ENCODE assay signal across 12 cellular contexts in genomic region chr14:99522457-99522891, GRCh38. TPM values are rescaled to one million over a fixed set of nuclear protein-coding genes. Genes with fewer than 3 reads are reported as not detected.
DNase-seq lines count a peak whose midpoint lies in the region; ATAC-seq, FAIRE-seq and TF ChIP-seq lines count a peak whose summit lies in the region.
"Had no signal": no experiment of that assay in that cellular context is flagged by ENCODE, and none has a peak within 500 bp of the region (broad histone marks: within the 10 kb centered on the region; RNA-seq: fewer than 3 reads in every experiment).

No MANE protein-coding gene starts in this region.

- TF ChIP-seq RAD21 in H1 (IDR thresholded peaks at IDR 0.05 in 1 of 2, conservative IDR thresholded peaks at IDR 0.05 in 1 of 2; ENCODE audit: low read depth in 2 of 2, low read length in 2 of 2), result no peak; a peak in 1 of 4 replicates

- TF ChIP-seq EP300 in H1 (IDR thresholded peaks at IDR 0.05; ENCODE audit: borderline replicate concordance in 1 of 2, low read depth in 2 of 2, low read length in 2 of 2), result no peak

- peak overlapping the region; percentile 72; the same call in 1 of the 2 replicates for H2AK5ac ChIP-seq in H1 (ENCODE audit: low read depth, low read length)

- H3K23me2 ChIP-seq in H1 (ENCODE audit: low read depth, low read length), result 0 out of 2 replicates have a peak, but pooled peaks cover 2% of the 10 kb centered on the region

- no peak for TF ChIP-seq CTCF in C4-2B (conservative IDR thresholded peaks at IDR 0.05)
- TF ChIP-seq CTCF in H1 (IDR thresholded peaks at IDR 0.05; ENCODE audit: control extremely low read depth in 1 of 3, insufficient read depth in 1 of 3, low read depth in 1 of 3, low read length in 3 of 3), result no peak

- DNase-seq in NCI-H1694 treated with DMSO at 0.1 percent for 48 hours (lab: John Stamatoyannopoulos, UW) (peak; percentile 35), H1 (ENCODE audit: low read depth in 1 of 2, low spot score in 2 of 2) (no peak), germinal center (ENCODE audit: low spot score) (no peak), T-helper 17 cell (no peak)
- DNase-seq: DND-41; stimulated activated CD4-positive, alpha-beta T cell treated with anti-CD3 and anti-CD28 coated beads, Interleukin-4, amount 100 ng/mL, for 1 hour had no signal

- peaks cover 1 to 2% of the 10 kb centered on the region in 2 experiments for H4K20me1 ChIP-seq in H1 (replicated peaks in 1 of 2; ENCODE audit: control insufficient read depth in 1 of 2, insufficient read depth in 2 of 2, low read length in 2 of 2)

- no peak overlapping the region for H3K56ac ChIP-seq in H1 (replicated peaks; ENCODE audit: insufficient read length, low read depth, low read length)

- H3K9ac ChIP-seq in H1 (replicated peaks in 1 of 4; ENCODE audit: extremely low read depth in 1 of 4, low read depth in 3 of 4, low read length in 3 of 4), result 0 out of 7 replicates have a peak overlapping the region, but pooled peaks of 1 of the 4 experiments have one; percentile 13

- H3K9me3 ChIP-seq in H1 (ENCODE audit: insufficient read depth in 2 of 2, low read depth in 1 of 2, low read length in 1 of 2), result no peaks in the 10 kb centered on the region
- H3K9me3 ChIP-seq in mesodermal cell (ENCODE audit: control insufficient read depth, low read length), result no peaks in the 10 kb centered on the region
- H3K9me3 ChIP-seq in T-helper 17 cell (ENCODE audit: control insufficient read depth, low read length, poor library complexity, severe bottlenecking), result no peaks in the 10 kb centered on the region

- H3K4me3 ChIP-seq in H1 (ENCODE audit: extremely low read depth in 1 of 4, insufficient read depth in 2 of 4, low read depth in 3 of 4, low read length in 4 of 4), result no peak overlapping the region
- H3K4me3 ChIP-seq in mesodermal cell (ENCODE audit: extremely low read depth, insufficient read depth, low read length, poor library complexity, severe bottlenecking), result no peak overlapping the region
- H3K4me3 ChIP-seq: lung had no signal

- H2AFZ ChIP-seq in H1 (ENCODE audit: low read length), result no peak overlapping the region

- peak overlapping the region; percentile 84; the same call in 1 of the 2 replicates for H2BK12ac ChIP-seq in H1 (ENCODE audit: low read depth, low read length)

- H3K4me1 ChIP-seq in H1 (replicated peaks in 1 of 4; ENCODE audit: control insufficient read depth in 3 of 4, insufficient read depth in 4 of 4, low read length in 3 of 4), result peaks cover 11 to 39% (median 33%) of the 10 kb centered on the region in 4 experiments
- peaks cover 45% of the 10 kb centered on the region for H3K4me1 ChIP-seq in mesodermal cell (ENCODE audit: control insufficient read depth, insufficient read depth, low read length, poor library complexity, severe bottlenecking)

- H3K27ac Mint-ChIP-seq in T-helper 17 cell, result no peak overlapping the region

- CTCF ChIA-PET in H1 (lab: Charles Lee; ENCODE audit: partially characterized antibody), result interaction anchor here (1.0 to 4.2 kb wide), 13 partner anchors 12 to 160 kb away, joined by 3 to 40 read pairs (median 4); no protein-coding TSS in a partner anchor

- H4K5ac ChIP-seq in H1 (ENCODE audit: insufficient read length, low read depth, low read length), result no peak overlapping the region

- 0 out of 2 replicates have a peak overlapping the region, but pooled peaks have one; percentile 48 for H2BK20ac ChIP-seq in H1 (ENCODE audit: low read length)

- H2BK120ac ChIP-seq in H1 (replicated peaks; ENCODE audit: low read depth, low read length), result no peak overlapping the region

- no peaks in the 10 kb centered on the region for H3K36me3 Mint-ChIP-seq in T-helper 17 cell (ENCODE audit: low read depth)

- H3K14ac ChIP-seq in H1 (ENCODE audit: insufficient read length), result no peak overlapping the region

- H3K36me3 ChIP-seq in H1 (ENCODE audit: control insufficient read depth in 2 of 4, insufficient read depth in 4 of 4, low read length in 3 of 4) (no peaks in the 10 kb centered on the region; a peak in 1 of 8 replicates), mesodermal cell (ENCODE audit: control insufficient read depth, insufficient read depth, low read length) (no peaks in the 10 kb centered on the region)

- TF ChIP-seq POLR2A in H1 (IDR thresholded peaks at IDR 0.05; ENCODE audit: control extremely low read depth in 1 of 2, low read depth in 2 of 2, low read length in 2 of 2), result no peak

- H3K79me1 ChIP-seq in H1 (ENCODE audit: low read depth, low read length), result peaks cover 13% of the 10 kb centered on the region

- peak overlapping the region; percentile 87; the same call in 1 of the 2 replicates for H4K8ac ChIP-seq in H1 (ENCODE audit: extremely low read depth, insufficient read depth, low read length)

- H3K4me3 Mint-ChIP-seq in T-helper 17 cell, result no peak overlapping the region

- no peak overlapping the region for H3K23ac ChIP-seq in H1 (ENCODE audit: insufficient read length)

- H2BK5ac ChIP-seq in H1 (ENCODE audit: low read depth, low read length), result peak overlapping the region; percentile 35; the same call in 1 of the 2 replicates

- no peaks in the 10 kb centered on the region for H3K27me3 ChIP-seq in H1 (replicated peaks in 1 of 4; ENCODE audit: control insufficient read depth in 3 of 4, extremely low read depth in 1 of 4, insufficient read depth in 3 of 4, low read length in 3 of 4)

- peak overlapping the region; percentile 96 for H3K18ac ChIP-seq in H1 (ENCODE audit: extremely low read depth, low read length)

- peak overlapping the region; percentile 95 for H4K91ac ChIP-seq in H1 (replicated peaks; ENCODE audit: insufficient read length, low read length)

- FAIRE-seq in H1 (lab: Jason Lieb, UNC), result no peak

- peaks cover 0 to 2% of the 10 kb centered on the region in 2 experiments; a peak in 1 of 4 replicates for H3K79me2 ChIP-seq in H1 (ENCODE audit: control insufficient read depth in 1 of 2, insufficient read depth in 2 of 2, low read length in 2 of 2)

- peak overlapping the region; percentile 59 for H3K27ac ChIP-seq in C4-2B
- no peak overlapping the region for H3K27ac ChIP-seq in H1 (ENCODE audit: low read depth, low read length)
- H3K27ac ChIP-seq in mesodermal cell (ENCODE audit: low read depth, low read length, severe bottlenecking), result peak overlapping the region; percentile 87

- H3K4ac ChIP-seq in H1 (replicated peaks; ENCODE audit: insufficient read length, low read depth, low read length), result peak overlapping the region; percentile 21

- no peak for ATAC-seq in HG03439 (IDR thresholded peaks at IDR 0.05; ENCODE audit: unreplicated experiment)
- no peak for ATAC-seq in HG02973 (IDR thresholded peaks at IDR 0.05; ENCODE audit: unreplicated experiment)
- no peak for ATAC-seq in T-helper 17 cell
- ATAC-seq: activated CD4-positive, CD25-positive, alpha-beta regulatory T cell treated with anti-CD3 and anti-CD28 coated beads, Interleukin-2, amount 50 U/mL, for 24 hours had no signal

- 68% methylated on average over 12 of the region's 12 CpGs; no CpG with 5 or more reads in 1 of the 2 experiments for WGBS in H1 (ENCODE audit: extremely low coverage in 1 of 2, insufficient coverage in 1 of 2, insufficient read length in 1 of 2, insufficient replicate concordance in 2 of 2, low coverage in 1 of 2, low lambda C conversion rate in 2 of 2, missing lambda C conversion rate in 1 of 2), 2 experiments
- WGBS in mesodermal cell (ENCODE audit: insufficient coverage in 2 of 2), 2 experiments, result 17 to 22% methylated on average over 2 to 8 of the region's 12 CpGs

- H3K4me2 ChIP-seq in H1 (ENCODE audit: insufficient read depth in 1 of 2, low read depth in 2 of 2, low read length in 2 of 2), result peak overlapping the region; percentile 30 to 36; a peak in 2 of 4 replicates

- H3K27me3 Mint-ChIP-seq in T-helper 17 cell, result no peaks in the 10 kb centered on the region

- H3K4me1 Mint-ChIP-seq in T-helper 17 cell, result peaks cover 11% of the 10 kb centered on the region

- 0 out of 2 replicates have a peak overlapping the region, but pooled peaks have one; percentile 88 for H2BK15ac ChIP-seq in H1 (ENCODE audit: low read length)

- POLR2A ChIA-PET in H1 (lab: Charles Lee; ENCODE audit: partially characterized antibody), result interaction anchor here (0.8 to 1.2 kb wide), 3 partner anchors 14 to 110 kb away, joined by 3 read pairs; no protein-coding TSS in a partner anchor

TF ChIP-seq in H1, 55 proteins besides CTCF, POLR2A, EP300 and RAD21 (continues in another document):
- no peak for TF ChIP-seq CBX8 (IDR thresholded peaks at IDR 0.05; ENCODE audit: borderline replicate concordance, low read depth, low read length)
- TF ChIP-seq CBX5 (IDR thresholded peaks at IDR 0.05; ENCODE audit: low read depth, low read length), result no peak
- TF ChIP-seq ATF3 (IDR thresholded peaks at IDR 0.05; ENCODE audit: insufficient read depth, low read depth, low read length), result no peak
- TF ChIP-seq KDM1A (IDR thresholded peaks at IDR 0.05; ENCODE audit: borderline replicate concordance, low read length), result no peak

RNA-seq across cellular contexts. Expression of gene CCNK, which starts 41.3 kb away (rescaled TPM):
- 81.9 and 82.7 TPM in 2 replicates for total RNA-seq in H1 (2021; fragmentation: NEBNext Ultra II Directional; extraction: Animal tissue kit (Norgen Biotek cat#: 25700))
- 10.7 and 14.7 TPM in 2 replicates for polyA plus RNA-seq in H1 (2011; rRNA removed)
- polyA plus RNA-seq in H1 (2011; cell fraction: cytosol; rRNA removed), result 12.5 TPM
- 15.2 TPM for polyA plus RNA-seq in H1 (2011; cell fraction: nucleus; rRNA removed)
- polyA plus RNA-seq in H1 (2012, experiment 1 of 2), result 52.2 to 103 TPM (median 60.4 TPM) in 4 replicates
- 62.7 TPM for polyA plus RNA-seq in H1 (2012, experiment 2 of 2)
- polyA plus RNA-seq in H1 (2013, experiment 1 of 2), result 53.6 TPM
- polyA plus RNA-seq in H1 (2013, experiment 2 of 2), result 57.8 TPM
- polyA minus RNA-seq in H1 (2011; rRNA and poly(A)+ RNA removed), result 17.0 and 27.3 TPM in 2 replicates
- 37.3 TPM for polyA minus RNA-seq in H1 (2011; cell fraction: cytosol; rRNA and poly(A)+ RNA removed)
- polyA minus RNA-seq in H1 (2011; cell fraction: nucleus; rRNA and poly(A)+ RNA removed), result 21.9 TPM
- polyA plus RNA-seq in mesodermal cell (2013, experiment 1 of 2), result 62.1 TPM
- 61.5 TPM for polyA plus RNA-seq in mesodermal cell (2013, experiment 2 of 2)
- total RNA-seq in T-helper 17 cell, result 100 to 1,000 TPM; 138 to 141 TPM

RNA-seq across cellular contexts. Expression of gene SETD3, which starts 41.8 kb away (rescaled TPM):
- total RNA-seq in H1 (2021; fragmentation: NEBNext Ultra II Directional; extraction: Animal tissue kit (Norgen Biotek cat#: 25700)), result 60.1 and 64.0 TPM in 2 replicates
- 16.0 and 24.0 TPM in 2 replicates for polyA plus RNA-seq in H1 (2011; rRNA removed)
- polyA plus RNA-seq in H1 (2011; cell fraction: cytosol; rRNA removed), result 25.0 TPM
- polyA plus RNA-seq in H1 (2011; cell fraction: nucleus; rRNA removed), result 18.3 TPM
- 33.2 to 61.8 TPM (median 36.0 TPM) in 4 replicates for polyA plus RNA-seq in H1 (2012, experiment 1 of 2)
- polyA plus RNA-seq in H1 (2012, experiment 2 of 2), result 7.7 TPM
- polyA plus RNA-seq in H1 (2013, experiment 1 of 2), result 42.9 TPM
- 46.9 TPM for polyA plus RNA-seq in H1 (2013, experiment 2 of 2)
- polyA minus RNA-seq in H1 (2011; rRNA and poly(A)+ RNA removed), result 44.8 and 60.0 TPM in 2 replicates
- polyA minus RNA-seq in H1 (2011; cell fraction: cytosol; rRNA and poly(A)+ RNA removed), result 33.7 TPM
- polyA minus RNA-seq in H1 (2011; cell fraction: nucleus; rRNA and poly(A)+ RNA removed), result 68.5 TPM
- 51.2 TPM for polyA plus RNA-seq in mesodermal cell (2013, experiment 1 of 2)
- 48.2 TPM for polyA plus RNA-seq in mesodermal cell (2013, experiment 2 of 2)
- total RNA-seq in T-helper 17 cell, result 10 to 100 TPM; 38.2 to 47.6 TPM
